Comparison of ENCODE assay signal across 8 cellular contexts in genomic region chr17:38492067-38493040, GRCh38.
DNase-seq lines count a peak whose midpoint lies in the region; ATAC-seq and TF ChIP-seq lines count a peak whose summit lies in the region.
"Not testable (repeated sequence)": the region's sequence is repeated elsewhere in the genome, so short reads cannot be mapped to it uniquely, and the experiment has no call there.

No MANE protein-coding gene starts in this region.

- TF ChIP-seq CTCF in BE2C (IDR thresholded peaks at IDR 0.05; ENCODE audit: low read depth, low read length) (peak; percentile 69), fibroblast of mammary gland (conservative IDR thresholded peaks at IDR 0.05; ENCODE audit: control insufficient read depth, insufficient read depth, low read depth, low read length) (peak; percentile 72)

- H3K27me3 Mint-ChIP-seq in T-helper 17 cell = not testable (repeated sequence)

- not testable (repeated sequence) for H3K4me3 ChIP-seq in BE2C (ENCODE audit: low read depth, low read length); fibroblast of mammary gland (ENCODE audit: control insufficient read depth, low read depth, low read length)

- H3K4me1 Mint-ChIP-seq in T-helper 17 cell = not testable (repeated sequence)

- not testable (repeated sequence) for H3K36me3 Mint-ChIP-seq in T-helper 17 cell (ENCODE audit: low read depth)

- not testable (repeated sequence) for H3K27ac Mint-ChIP-seq in T-helper 17 cell

- peak; percentile 94 for DNase-seq in BE2C
- DNase-seq in HCEC 1CT = peak; percentile 74
- peak; percentile 93 for DNase-seq in NCI-H2227 (lab: John Stamatoyannopoulos, UW; ENCODE audit: unreplicated experiment)
- DNase-seq in T-helper 17 cell = peak; percentile 72 to 89 (median 74)
- peak; percentile 88 for DNase-seq in activated gamma-delta T cell treated with anti-CD3 and anti-CD28 coated beads, Interleukin-2, amount 50 U/mL, for 16 hours (ENCODE audit: low read depth)
- DNase-seq in fibroblast of mammary gland (ENCODE audit: low read depth) = peak; percentile 87
- DNase-seq in mucosa of gallbladder (ENCODE audit: low spot score) = peak; percentile 95
- peak; percentile 85 to 90 (median 86) for DNase-seq in stimulated activated CD4-positive, alpha-beta T cell treated with anti-CD3 and anti-CD28 coated beads, TNF-alpha, amount 100 ng/mL, for 48 hours (ENCODE audit: low read depth in 3 of 3)

- H3K4me1 ChIP-seq in BE2C = not testable (repeated sequence)

- not testable (repeated sequence) for H3K36me3 ChIP-seq in BE2C

- not testable (repeated sequence) for H3K9me3 ChIP-seq in BE2C; T-helper 17 cell (ENCODE audit: control insufficient read depth, low read length, poor library complexity, severe bottlenecking)

- H3K27me3 ChIP-seq in BE2C = not testable (repeated sequence)

- not testable (repeated sequence) for H3K4me3 Mint-ChIP-seq in T-helper 17 cell

- peak; percentile 88 for ATAC-seq in T-helper 17 cell
